8 cellular contexts compared by ENCODE assay signal in genomic region chr19:55640043-55640576, GRCh38. TPM values are rescaled to one million over a fixed set of nuclear protein-coding genes. Genes with fewer than 3 reads are reported as not detected.
DNase-seq lines count a peak whose midpoint lies in the region; ATAC-seq and TF ChIP-seq lines count a peak whose summit lies in the region.

No MANE protein-coding gene starts in this region.

- peaks cover 78% of the 10 kb centered on the region for H3K4me1 ChIP-seq in lower lobe of right lung

- POLR2A ChIA-PET in activated CD4-positive, alpha-beta T cell treated with anti-CD3 and anti-CD28 coated beads, Interleukin-2, amount 10 ng/mL, durations not matched to agents 7 days and 5 days (lab: Charles Lee), result no interaction called here

- peaks cover 67% of the 10 kb centered on the region for H3K4me1 Mint-ChIP-seq in activated CD4-positive, alpha-beta T cell treated with anti-CD3 and anti-CD28 coated beads, Interleukin-2, amount 10 ng/mL, durations not matched to agents 7 days and 5 days

- H3K4me3 ChIP-seq in MG63 (peak overlapping the region; percentile 75), lower lobe of right lung (peak overlapping the region; percentile 82)

- peak; percentile 60 for DNase-seq in ELR (ENCODE audit: low read depth)
- peak; percentile 70 for DNase-seq in MG63
- DNase-seq in activated CD4-positive, alpha-beta T cell treated with anti-CD3 and anti-CD28 coated beads, Interleukin-2, amount 10 ng/mL, durations not matched to agents 7 days and 5 days, result peak; percentile 73
- DNase-seq in dermis blood vessel endothelial cell, result peak; percentile 81
- DNase-seq in lower lobe of right lung, result peak; percentile 88
- DNase-seq in stimulated activated CD8-positive, alpha-beta memory T cell treated with anti-CD3 and anti-CD28 coated beads, Interleukin-2, amount 100 ng/mL, for 48 hours (ENCODE audit: low read depth in 2 of 2), result peak; percentile 63 to 65

- H3K9me3 Mint-ChIP-seq in activated CD4-positive, alpha-beta T cell treated with anti-CD3 and anti-CD28 coated beads, Interleukin-2, amount 10 ng/mL, durations not matched to agents 7 days and 5 days, result peaks cover 3% of the 10 kb centered on the region

- H3K27me3 Mint-ChIP-seq in activated CD4-positive, alpha-beta T cell treated with anti-CD3 and anti-CD28 coated beads, Interleukin-2, amount 10 ng/mL, durations not matched to agents 7 days and 5 days, result no peaks in the 10 kb centered on the region

- ATAC-seq in lower lobe of right lung (peak; percentile 47 to 55), GM19467 (IDR thresholded peaks at IDR 0.05; ENCODE audit: unreplicated experiment) (no peak), GM21367 (IDR thresholded peaks at IDR 0.05; ENCODE audit: unreplicated experiment) (no peak)

- peak overlapping the region; percentile 72 for H3K4me3 Mint-ChIP-seq in activated CD4-positive, alpha-beta T cell treated with anti-CD3 and anti-CD28 coated beads, Interleukin-2, amount 10 ng/mL, durations not matched to agents 7 days and 5 days

- H3K9me3 ChIP-seq in MG63 (no peaks in the 10 kb centered on the region), lower lobe of right lung (no peaks in the 10 kb centered on the region)

- CTCF ChIA-PET in activated CD4-positive, alpha-beta T cell treated with anti-CD3 and anti-CD28 coated beads, Interleukin-2, amount 10 ng/mL, durations not matched to agents 7 days and 5 days (lab: Charles Lee), result interaction anchor here (0.8 to 2.1 kb wide), 13 partner anchors 9 to 136 kb away, joined by 3 to 10 read pairs (median 5); partner anchors contain the start of genes U2AF2, ZNF784 and ZNF865

- H3K27ac ChIP-seq in lower lobe of right lung, result peak overlapping the region; percentile 81

- peaks cover 46% of the 10 kb centered on the region for H3K36me3 ChIP-seq in MG63
- H3K36me3 ChIP-seq in lower lobe of right lung, result peaks cover 5% of the 10 kb centered on the region

- intact Hi-C loops in lower lobe of right lung (cut with DNase I), result no loop called here

- H3K27me3 ChIP-seq in MG63 (no peaks in the 10 kb centered on the region), lower lobe of right lung (ENCODE audit: low read depth) (no peaks in the 10 kb centered on the region)

- TF ChIP-seq CTCF in lower lobe of right lung (IDR thresholded peaks at IDR 0.05), result peak; percentile 58

- H3K27ac Mint-ChIP-seq in activated CD4-positive, alpha-beta T cell treated with anti-CD3 and anti-CD28 coated beads, Interleukin-2, amount 10 ng/mL, durations not matched to agents 7 days and 5 days, result peak overlapping the region; percentile 86

- peaks cover 42% of the 10 kb centered on the region for H3K36me3 Mint-ChIP-seq in activated CD4-positive, alpha-beta T cell treated with anti-CD3 and anti-CD28 coated beads, Interleukin-2, amount 10 ng/mL, durations not matched to agents 7 days and 5 days (ENCODE audit: low read depth)

RNA-seq across cellular contexts. Expression of gene ZNF580, which starts 0.7 kb away (rescaled TPM):
- 7.5 and 8.0 TPM in 2 replicates for total RNA-seq in MG63 (2014; rRNA removed; shearing (Covaris generic); ENCODE audit: low replicate concordance)
- 10 to 100 TPM; 44.6 to 45.9 TPM for total RNA-seq in activated CD4-positive, alpha-beta T cell treated with anti-CD3 and anti-CD28 coated beads, Interleukin-2, amount 10 ng/mL, durations not matched to agents 7 days and 5 days
- 2.0 and 3.6 TPM in 2 replicates for total RNA-seq in dermis blood vessel endothelial cell
- 35.2 TPM for total RNA-seq in lower lobe of right lung

RNA-seq across cellular contexts. Expression of gene ZNF581, which starts 3.3 kb away (rescaled TPM):
- 8.7 and 17.5 TPM in 2 replicates for total RNA-seq in MG63 (2014; rRNA removed; shearing (Covaris generic); ENCODE audit: low replicate concordance)
- 10 to 100 TPM; 24.1 to 25.5 TPM for total RNA-seq in activated CD4-positive, alpha-beta T cell treated with anti-CD3 and anti-CD28 coated beads, Interleukin-2, amount 10 ng/mL, durations not matched to agents 7 days and 5 days
- total RNA-seq in dermis blood vessel endothelial cell (16.3 and 20.8 TPM in 2 replicates), lower lobe of right lung (22.7 TPM)

RNA-seq across cellular contexts. Expression of gene CCDC106, which starts 7.9 kb away (rescaled TPM):
- 1.3 and 4.8 TPM in 2 replicates for total RNA-seq in MG63 (2014; rRNA removed; shearing (Covaris generic); ENCODE audit: low replicate concordance)
- total RNA-seq in activated CD4-positive, alpha-beta T cell treated with anti-CD3 and anti-CD28 coated beads, Interleukin-2, amount 10 ng/mL, durations not matched to agents 7 days and 5 days, result 1 to 10 TPM; 8.3 to 8.8 TPM
- 7.8 and 13.9 TPM in 2 replicates for total RNA-seq in dermis blood vessel endothelial cell
- total RNA-seq in lower lobe of right lung, result 11.6 TPM

RNA-seq across cellular contexts. Expression of gene U2AF2, which starts 14.7 kb away (rescaled TPM):
- total RNA-seq in MG63 (2014; rRNA removed; shearing (Covaris generic); ENCODE audit: low replicate concordance), result 128 and 226 TPM in 2 replicates
- 100 to 1,000 TPM; 239 to 281 TPM for total RNA-seq in activated CD4-positive, alpha-beta T cell treated with anti-CD3 and anti-CD28 coated beads, Interleukin-2, amount 10 ng/mL, durations not matched to agents 7 days and 5 days
- total RNA-seq in dermis blood vessel endothelial cell (84.1 and 172 TPM in 2 replicates), lower lobe of right lung (143 TPM)

RNA-seq across cellular contexts. Expression of gene ZNF784, which starts 15.7 kb away (rescaled TPM):
- total RNA-seq in MG63 (2014; rRNA removed; shearing (Covaris generic); ENCODE audit: low replicate concordance), result 9.0 and 12.6 TPM in 2 replicates
- 1 to 10 TPM; 4.3 to 5.8 TPM for total RNA-seq in activated CD4-positive, alpha-beta T cell treated with anti-CD3 and anti-CD28 coated beads, Interleukin-2, amount 10 ng/mL, durations not matched to agents 7 days and 5 days
- total RNA-seq in dermis blood vessel endothelial cell, result 3.9 and 5.3 TPM in 2 replicates
- 7.1 TPM for total RNA-seq in lower lobe of right lung

Comparison
In these comparisons a context has a peak if more than half of its experiments do, and no peak if none do; other contexts are left out.
1. ATAC-seq: peak in lower lobe of right lung (2 of 2); none in GM19467 (single experiment) and GM21367 (single experiment).
2. Peak in every context shown above with its lines, with median percentiles within 50 percentile points of each other: DNase-seq.